ENCODE assay signal across 11 cellular contexts in the genomic region with DNA sequence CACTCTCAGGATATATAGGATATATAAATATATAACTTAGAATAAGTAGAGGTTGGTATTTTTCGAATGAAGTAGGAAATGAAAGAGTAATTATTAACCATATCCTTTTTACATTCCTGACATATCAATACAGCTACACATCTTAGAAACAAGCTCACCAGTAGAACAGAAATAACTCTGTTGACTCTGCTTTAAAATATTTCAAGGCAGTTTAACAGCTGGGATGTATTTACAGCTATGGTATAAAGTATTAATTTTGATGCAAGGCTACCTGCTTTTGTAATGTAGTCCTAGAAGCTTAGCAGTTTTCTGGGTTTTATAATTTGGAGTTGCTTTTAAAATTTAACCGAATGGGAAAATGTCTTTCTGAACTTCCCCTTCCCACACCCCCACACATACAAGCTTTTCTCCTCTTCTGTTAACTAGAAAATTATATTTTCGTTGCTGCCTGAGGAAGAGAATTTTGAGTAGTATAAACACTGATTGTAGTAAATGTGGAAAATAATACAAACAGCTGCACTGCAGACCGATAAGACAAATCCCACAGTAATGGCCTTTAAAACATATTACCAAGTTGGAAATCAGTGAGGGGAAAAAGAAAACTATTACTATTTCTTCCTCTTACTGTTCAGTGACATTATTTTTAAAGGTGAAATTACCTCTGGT.
DNase-seq lines count a peak whose midpoint lies in the region; ATAC-seq and TF ChIP-seq lines count a peak whose summit lies in the region.
"Had no signal": no experiment of that assay in that cellular context is flagged by ENCODE, and none has a peak within 500 bp of the region (broad histone marks: within the 10 kb centered on the region; RNA-seq: fewer than 3 reads in every experiment).

No MANE protein-coding gene starts in this region.

- H3K4me3 ChIP-seq in muscle layer of duodenum (ENCODE audit: low read depth in 1 of 2, low read length in 2 of 2), result no peak overlapping the region
- no peak overlapping the region for H3K4me3 ChIP-seq in CD8-positive, alpha-beta memory T cell (ENCODE audit: low read length)

- H3K36me3 ChIP-seq in muscle layer of duodenum (ENCODE audit: control insufficient read depth in 1 of 2, insufficient read depth in 2 of 2, low read length in 2 of 2), result no peaks in the 10 kb centered on the region
- H3K36me3 ChIP-seq in CD8-positive, alpha-beta memory T cell (ENCODE audit: insufficient read depth, low read length), result no peaks in the 10 kb centered on the region

- POLR2A ChIA-PET in CD8-positive, alpha-beta memory T cell (lab: Charles Lee), result no interaction called here

- H3K4me1 ChIP-seq in muscle layer of duodenum (ENCODE audit: control insufficient read depth in 1 of 2, insufficient read depth in 2 of 2, low read length in 2 of 2), result no peaks in the 10 kb centered on the region
- no peaks in the 10 kb centered on the region for H3K4me1 ChIP-seq in CD8-positive, alpha-beta memory T cell (ENCODE audit: insufficient read depth, low read length)

- intact Hi-C loops in activated CD4-positive, alpha-beta T cell treated with anti-CD3 and anti-CD28 coated beads, Interleukin-2, amount 10 ng/mL, durations not matched to agents 24 days and 14 days (cut with micrococcal nuclease), result no loop called here

- H3K9me3 ChIP-seq in muscle layer of duodenum (ENCODE audit: control insufficient read depth in 1 of 2, low read length in 2 of 2) (no peaks in the 10 kb centered on the region), T-helper 17 cell (ENCODE audit: control insufficient read depth, low read length, poor library complexity, severe bottlenecking) (no peaks in the 10 kb centered on the region)
- no peaks in the 10 kb centered on the region for H3K9me3 ChIP-seq in CD8-positive, alpha-beta memory T cell (ENCODE audit: low read length)

- no peak for TF ChIP-seq CTCF in endothelial cell (IDR thresholded peaks at IDR 0.05; ENCODE audit: unreplicated experiment)

- no peak for ATAC-seq in T-helper 17 cell
- ATAC-seq in GM19397 (IDR thresholded peaks at IDR 0.05; ENCODE audit: unreplicated experiment), result no peak
- ATAC-seq: activated naive CD4-positive, alpha-beta T cell treated with anti-CD3 and anti-CD28 coated beads, Interleukin-2, amount 50 U/mL, for 72 hours had no signal

- H3K4me1 Mint-ChIP-seq in endothelial cell (ENCODE audit: unreplicated experiment) (peaks cover 19% of the 10 kb centered on the region), T-helper 17 cell (peaks cover 6% of the 10 kb centered on the region)
- peaks cover 0 to 2% (median 0%) of the 10 kb centered on the region in 3 donors for H3K4me1 Mint-ChIP-seq in CD8-positive, alpha-beta memory T cell
- H3K4me1 Mint-ChIP-seq in activated CD4-positive, alpha-beta T cell treated with anti-CD3 and anti-CD28 coated beads, Interleukin-2, amount 10 ng/mL, durations not matched to agents 24 days and 14 days, result peaks cover 5% of the 10 kb centered on the region

- H3K27ac ChIP-seq in muscle layer of duodenum (ENCODE audit: low read length), result peak overlapping the region; percentile 35
- no peak overlapping the region for H3K27ac ChIP-seq in CD8-positive, alpha-beta memory T cell (ENCODE audit: low read depth, low read length)

- CTCF ChIA-PET in CD8-positive, alpha-beta memory T cell (lab: Charles Lee), result interaction anchor here (0.6 kb wide), 1 partner anchor 61 kb away, joined by 3 read pairs; no protein-coding TSS in a partner anchor

- H3K4me3 Mint-ChIP-seq in endothelial cell (ENCODE audit: unreplicated experiment), result no peak overlapping the region
- H3K4me3 Mint-ChIP-seq in CD8-positive, alpha-beta memory T cell, result no peak overlapping the region
- no peak overlapping the region for H3K4me3 Mint-ChIP-seq in T-helper 17 cell
- no peak overlapping the region for H3K4me3 Mint-ChIP-seq in activated CD4-positive, alpha-beta T cell treated with anti-CD3 and anti-CD28 coated beads, Interleukin-2, amount 10 ng/mL, durations not matched to agents 24 days and 14 days

- peak; percentile 11 for DNase-seq in CD1c-positive myeloid dendritic cell (ENCODE audit: extremely low spot score)
- DNase-seq in NCI-H69 (lab: John Stamatoyannopoulos, UW), result peak; percentile 66
- DNase-seq in endothelial cell (ENCODE audit: low spot score), result no peak
- no peak for DNase-seq in CD8-positive, alpha-beta memory T cell
- no peak for DNase-seq in T-helper 17 cell
- no peak for DNase-seq in activated CD4-positive, alpha-beta T cell treated with anti-CD3 and anti-CD28 coated beads, Interleukin-2, amount 10 ng/mL, durations not matched to agents 24 days and 14 days
- DNase-seq: left cardiac atrium, NCI-H1436 had no signal

- H3K27me3 ChIP-seq in muscle layer of duodenum (ENCODE audit: low read depth, low read length), result no peaks in the 10 kb centered on the region
- no peaks in the 10 kb centered on the region for H3K27me3 ChIP-seq in CD8-positive, alpha-beta memory T cell (ENCODE audit: insufficient read depth, low read length, poor library complexity, severe bottlenecking)

- no peaks in the 10 kb centered on the region for H3K9me3 Mint-ChIP-seq in endothelial cell (ENCODE audit: unreplicated experiment)
- H3K9me3 Mint-ChIP-seq in CD8-positive, alpha-beta memory T cell, result no peaks in the 10 kb centered on the region
- peaks cover 7% of the 10 kb centered on the region for H3K9me3 Mint-ChIP-seq in activated CD4-positive, alpha-beta T cell treated with anti-CD3 and anti-CD28 coated beads, Interleukin-2, amount 10 ng/mL, durations not matched to agents 24 days and 14 days
- H3K9me3 Mint-ChIP-seq: activated naive CD4-positive, alpha-beta T cell treated with anti-CD3 and anti-CD28 coated beads, Interleukin-2, amount 50 U/mL, for 72 hours had no signal

- H3K36me3 Mint-ChIP-seq in endothelial cell (ENCODE audit: low read depth, unreplicated experiment) (peaks cover 4% of the 10 kb centered on the region), T-helper 17 cell (ENCODE audit: low read depth) (peaks cover 2% of the 10 kb centered on the region)
- H3K36me3 Mint-ChIP-seq in CD8-positive, alpha-beta memory T cell, result peaks cover 2 to 13% (median 10%) of the 10 kb centered on the region in 3 donors
- H3K36me3 Mint-ChIP-seq in activated CD4-positive, alpha-beta T cell treated with anti-CD3 and anti-CD28 coated beads, Interleukin-2, amount 10 ng/mL, durations not matched to agents 24 days and 14 days (ENCODE audit: low read depth), result peaks cover 1% of the 10 kb centered on the region
- H3K36me3 Mint-ChIP-seq: activated naive CD4-positive, alpha-beta T cell treated with anti-CD3 and anti-CD28 coated beads, Interleukin-2, amount 50 U/mL, for 72 hours had no signal

- H3K27me3 Mint-ChIP-seq in endothelial cell (ENCODE audit: unreplicated experiment) (peaks cover 1% of the 10 kb centered on the region), T-helper 17 cell (no peaks in the 10 kb centered on the region)
- H3K27me3 Mint-ChIP-seq in CD8-positive, alpha-beta memory T cell, result no peaks in the 10 kb centered on the region
- no peaks in the 10 kb centered on the region for H3K27me3 Mint-ChIP-seq in activated CD4-positive, alpha-beta T cell treated with anti-CD3 and anti-CD28 coated beads, Interleukin-2, amount 10 ng/mL, durations not matched to agents 24 days and 14 days

- H3K27ac Mint-ChIP-seq in endothelial cell (ENCODE audit: unreplicated experiment), result peak overlapping the region; percentile 30
- H3K27ac Mint-ChIP-seq in CD8-positive, alpha-beta memory T cell, result peak overlapping the region in 1 of 8 donors; percentile 54
- no peak overlapping the region for H3K27ac Mint-ChIP-seq in T-helper 17 cell
- H3K27ac Mint-ChIP-seq in activated CD4-positive, alpha-beta T cell treated with anti-CD3 and anti-CD28 coated beads, Interleukin-2, amount 10 ng/mL, durations not matched to agents 24 days and 14 days, result no peak overlapping the region
- H3K27ac Mint-ChIP-seq: activated naive CD4-positive, alpha-beta T cell treated with anti-CD3 and anti-CD28 coated beads, Interleukin-2, amount 50 U/mL, for 72 hours had no signal

Comparison
In these comparisons a context has a peak if more than half of its experiments do, and no peak if none do; other contexts are left out.
1. DNase-seq: peak in CD1c-positive myeloid dendritic cell (single experiment) and NCI-H69 (single experiment); none in endothelial cell (single experiment), CD8-positive, alpha-beta memory T cell (0 of 5), T-helper 17 cell (0 of 3) and activated CD4-positive, alpha-beta T cell treated with anti-CD3 and anti-CD28 coated beads, Interleukin-2, amount 10 ng/mL, durations not matched to agents 24 days and 14 days (single experiment).